24 cellular contexts compared by ENCODE assay signal in the genomic region with DNA sequence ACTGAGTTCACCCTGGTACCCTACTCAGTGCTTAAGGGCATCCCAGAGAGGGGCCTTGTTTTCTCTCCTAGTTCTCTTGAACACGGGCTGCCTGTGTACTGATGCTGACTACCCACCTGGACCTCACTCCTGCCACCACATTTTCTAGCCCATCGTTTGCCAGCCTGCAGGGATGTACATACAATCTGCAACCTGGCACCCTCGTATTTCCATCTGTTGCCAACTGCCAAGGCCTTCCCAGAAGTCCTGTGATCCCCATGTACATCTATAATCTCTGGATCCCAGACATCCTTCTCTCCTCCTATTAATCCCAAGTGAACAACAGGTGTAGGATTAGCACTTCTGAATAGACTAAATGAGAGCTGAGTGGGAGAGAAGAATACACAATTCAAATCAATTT.
DNase-seq lines count a peak whose midpoint lies in the region; ATAC-seq and TF ChIP-seq lines count a peak whose summit lies in the region.
"Had no signal": no experiment of that assay in that cellular context is flagged by ENCODE, and none has a peak within 500 bp of the region (broad histone marks: within the 10 kb centered on the region; RNA-seq: fewer than 3 reads in every experiment).

No MANE protein-coding gene starts in this region.

- H3K4me3 Mint-ChIP-seq in brain, result no peak overlapping the region
- H3K4me3 Mint-ChIP-seq in progenitor cell of endocrine pancreas (ENCODE audit: low read depth), result no peak overlapping the region
- H3K4me3 Mint-ChIP-seq: activated naive CD8-positive, alpha-beta T cell treated with anti-CD3 and anti-CD28 coated beads, Interleukin-2, amount 50 U/mL, for 24 hours; activated T-cell treated with anti-CD3 and anti-CD28 coated beads, Interleukin-2, amount 50 U/mL, for 24 hours; effector memory CD8-positive, alpha-beta T cell had no signal

- H3K9me3 Mint-ChIP-seq in brain (no peaks in the 10 kb centered on the region), progenitor cell of endocrine pancreas (ENCODE audit: low read depth) (no peaks in the 10 kb centered on the region)
- H3K9me3 Mint-ChIP-seq: activated naive CD8-positive, alpha-beta T cell treated with anti-CD3 and anti-CD28 coated beads, Interleukin-2, amount 50 U/mL, for 24 hours; activated T-cell treated with anti-CD3 and anti-CD28 coated beads, Interleukin-2, amount 50 U/mL, for 24 hours; effector memory CD8-positive, alpha-beta T cell had no signal

- no peak for ATAC-seq in HG02852 (IDR thresholded peaks at IDR 0.05; ENCODE audit: unreplicated experiment)
- ATAC-seq: activated naive CD8-positive, alpha-beta T cell treated with anti-CD3 and anti-CD28 coated beads, Interleukin-2, amount 50 U/mL, for 24 hours; effector memory CD8-positive, alpha-beta T cell; left colon; Right ventricle myocardium inferior; stimulated activated naive CD8-positive, alpha-beta T cell treated with anti-CD3 and anti-CD28 coated beads, Interleukin-15, Interleukin-2, amounts not matched to agents 100 U/mL and 50 U/mL, for 24 hours had no signal

- H3K4me1 Mint-ChIP-seq in brain, result peaks cover 10% of the 10 kb centered on the region
- peaks cover 15% of the 10 kb centered on the region for H3K4me1 Mint-ChIP-seq in progenitor cell of endocrine pancreas (ENCODE audit: low read depth)

- H3K36me3 Mint-ChIP-seq in brain, result peaks cover 27% of the 10 kb centered on the region
- peaks cover 25% of the 10 kb centered on the region for H3K36me3 Mint-ChIP-seq in progenitor cell of endocrine pancreas (ENCODE audit: insufficient read depth)

- H3K27me3 Mint-ChIP-seq in brain (no peaks in the 10 kb centered on the region), progenitor cell of endocrine pancreas (no peaks in the 10 kb centered on the region)
- H3K27me3 Mint-ChIP-seq: activated naive CD8-positive, alpha-beta T cell treated with anti-CD3 and anti-CD28 coated beads, Interleukin-2, amount 50 U/mL, for 24 hours; activated T-cell treated with anti-CD3 and anti-CD28 coated beads, Interleukin-2, amount 50 U/mL, for 24 hours; effector memory CD8-positive, alpha-beta T cell had no signal

- DNase-seq in NCI-H2171 treated with DMSO at 0.1 percent for 48 hours (lab: John Stamatoyannopoulos, UW) (peak; percentile 58), NCI-H2171 (lab: John Stamatoyannopoulos, UW) (no peak), NCI-H524 treated with DMSO at 0.1 percent for 48 hours (lab: John Stamatoyannopoulos, UW) (peak; percentile 88), progenitor cell of endocrine pancreas (ENCODE audit: low spot score, unreplicated experiment) (no peak), SW 1271 (lab: John Stamatoyannopoulos, UW) (no peak), epidermal melanocyte (ENCODE audit: insufficient read length, low spot score) (no peak)
- DNase-seq: 8988T; activated CD4-positive, alpha-beta T cell treated with anti-CD3 and anti-CD28 coated beads, Interleukin-2, amount 50 U/mL, for 1 hour; activated gamma-delta T cell treated with Interleukin-2 at 50 U/mL for 16 hours; activated naive CD8-positive, alpha-beta T cell treated with anti-CD3 and anti-CD28 coated beads, Interleukin-2, amount 50 U/mL, for 24 hours; activated T-cell treated with anti-CD3 and anti-CD28 coated beads, Interleukin-2, amount 50 U/mL, for 24 hours; effector memory CD8-positive, alpha-beta T cell; erythroblast; left colon; mammary epithelial cell; NCI-H1048; NCI-H1694; NK-92 treated with Interleukin-12 subunit alpha and Interleukin-12 subunit beta, amount 100 ng/mL, for 24 hours; PC-9; small intestine; stimulated activated naive CD8-positive, alpha-beta T cell treated with anti-CD3 and anti-CD28 coated beads, Interleukin-15, Interleukin-2, amounts not matched to agents 100 U/mL and 50 U/mL, for 24 hours had no signal

- TF ChIP-seq CTCF in brain (conservative IDR thresholded peaks at IDR 0.05) (no peak), progenitor cell of endocrine pancreas (IDR thresholded peaks at IDR 0.05; ENCODE audit: unreplicated experiment) (no peak)

- peak overlapping the region in 3 of 5 experiments; percentile 31 to 71 (median 62) for H3K27ac Mint-ChIP-seq in brain
- H3K27ac Mint-ChIP-seq in progenitor cell of endocrine pancreas, result peak overlapping the region; percentile 81
- H3K27ac Mint-ChIP-seq: activated naive CD8-positive, alpha-beta T cell treated with anti-CD3 and anti-CD28 coated beads, Interleukin-2, amount 50 U/mL, for 24 hours; activated T-cell treated with anti-CD3 and anti-CD28 coated beads, Interleukin-2, amount 50 U/mL, for 24 hours had no signal

Comparison
In these comparisons a context has a peak if more than half of its experiments do, and no peak if none do; other contexts are left out.
1. DNase-seq: peak in NCI-H2171 treated with DMSO at 0.1 percent for 48 hours (single experiment) and NCI-H524 treated with DMSO at 0.1 percent for 48 hours (single experiment); none in NCI-H2171 (single experiment), progenitor cell of endocrine pancreas (single experiment), SW 1271 (0 of 2) and epidermal melanocyte (single experiment).